ENCODE assay signal across 1 cellular context in genomic region chr16:67666032-67666537, GRCh38.
TF ChIP-seq lines count a peak whose summit lies in the region.

No MANE protein-coding gene starts in this region.

TF ChIP-seq in HepG2, 621 proteins besides CTCF, POLR2A, EP300 and RAD21 (continued from another document and continues in another):
- no peak for TF ChIP-seq PRDM10 (CRISPR knock-in tag; IDR thresholded peaks at IDR 0.05; ENCODE audit: low read depth)
- TF ChIP-seq TCF12 (IDR thresholded peaks at IDR 0.05) = no peak
- peak; percentile 73 for TF ChIP-seq TCF12 (CRISPR knock-in tag; IDR thresholded peaks at IDR 0.05)
- 0 out of 2 replicates have a peak, but pooled peaks have one; percentile 55 for TF ChIP-seq PRMT3 (CRISPR knock-in tag; IDR thresholded peaks at IDR 0.05; ENCODE audit: borderline replicate concordance, low read depth)
- no peak for TF ChIP-seq MNT (IDR thresholded peaks at IDR 0.05)
- no peak for TF ChIP-seq CEBPZ (IDR thresholded peaks at IDR 0.05; ENCODE audit: low read length)
- TF ChIP-seq ZBTB8A (CRISPR knock-in tag; IDR thresholded peaks at IDR 0.05; ENCODE audit: borderline replicate concordance, low read depth) = no peak
- no peak for TF ChIP-seq AHR (CRISPR knock-in tag; IDR thresholded peaks at IDR 0.05)
- TF ChIP-seq NKX3-1 (CRISPR knock-in tag; IDR thresholded peaks at IDR 0.05) = no peak
- TF ChIP-seq ATF1 (CRISPR knock-in tag; IDR thresholded peaks at IDR 0.05) = no peak
- TF ChIP-seq PLSCR1 (CRISPR knock-in tag; IDR thresholded peaks at IDR 0.05; ENCODE audit: borderline replicate concordance) = no peak
- no peak for TF ChIP-seq RBM22 (optimal IDR thresholded peaks at IDR 0.05; ENCODE audit: low read length)
- TF ChIP-seq ETS1 (CRISPR knock-in tag; IDR thresholded peaks at IDR 0.05) = no peak
- TF ChIP-seq ZIK1 (CRISPR knock-in tag; IDR thresholded peaks at IDR 0.05; ENCODE audit: borderline replicate concordance, low read depth) = no peak
- no peak for TF ChIP-seq RCOR2 (CRISPR knock-in tag; IDR thresholded peaks at IDR 0.05)
- TF ChIP-seq DPF2 (CRISPR knock-in tag; IDR thresholded peaks at IDR 0.05; ENCODE audit: borderline replicate concordance, low read depth) = peak; percentile 45; the same call in 1 of the 2 replicates
- 0 out of 2 replicates have a peak, but pooled peaks have one; percentile 65 for TF ChIP-seq ZNF768 (CRISPR knock-in tag; IDR thresholded peaks at IDR 0.05)
- no peak for TF ChIP-seq DRAP1 (CRISPR knock-in tag; IDR thresholded peaks at IDR 0.05)
- TF ChIP-seq MAFG (CRISPR knock-in tag; IDR thresholded peaks at IDR 0.05) = no peak
- TF ChIP-seq HOXD1 (CRISPR knock-in tag; IDR thresholded peaks at IDR 0.05) = no peak
- TF ChIP-seq THRA (CRISPR knock-in tag; IDR thresholded peaks at IDR 0.05; ENCODE audit: borderline replicate concordance) = 0 out of 2 replicates have a peak, but pooled peaks have one; percentile 16
- TF ChIP-seq DBP (CRISPR knock-in tag; IDR thresholded peaks at IDR 0.05; ENCODE audit: not compliant biosample characterization) = no peak
- peak in 1 of 2 experiments; percentile 2; a peak in 1 of 4 replicates for TF ChIP-seq HMGXB4 (CRISPR knock-in tag; IDR thresholded peaks at IDR 0.05; ENCODE audit: borderline replicate concordance in 1 of 2, low read depth in 1 of 2)
- TF ChIP-seq ZNF382 (CRISPR knock-in tag; IDR thresholded peaks at IDR 0.05; ENCODE audit: borderline replicate concordance) = no peak
- TF ChIP-seq ZBTB4 (CRISPR knock-in tag; IDR thresholded peaks at IDR 0.05; ENCODE audit: borderline replicate concordance) = no peak
- no peak for TF ChIP-seq SAFB2 (CRISPR knock-in tag; IDR thresholded peaks at IDR 0.05; ENCODE audit: borderline replicate concordance, low read depth)
- no peak; the same call in 1 of the 2 replicates for TF ChIP-seq ARID5B (CRISPR knock-in tag; IDR thresholded peaks at IDR 0.05)
- TF ChIP-seq ZNF414 (CRISPR knock-in tag; IDR thresholded peaks at IDR 0.05) = no peak; the same call in none of the 2 replicates
- TF ChIP-seq NFYC (CRISPR knock-in tag; IDR thresholded peaks at IDR 0.05) = no peak
